ENCODE assay signal across 11 cellular contexts in genomic region chr18:50644807-50645206, GRCh38.
DNase-seq lines count a peak whose midpoint lies in the region; TF ChIP-seq lines count a peak whose summit lies in the region.
"Had no signal": no experiment of that assay in that cellular context is flagged by ENCODE, and none has a peak within 500 bp of the region (broad histone marks: within the 10 kb centered on the region; RNA-seq: fewer than 3 reads in every experiment).

No MANE protein-coding gene starts in this region.

- no peaks in the 10 kb centered on the region for H3K9me3 Mint-ChIP-seq in activated CD4-positive, alpha-beta memory T cell treated with anti-CD3 and anti-CD28 coated beads, Interleukin-2, amount 10 ng/mL, durations not matched to agents 7 days and 5 days
- H3K9me3 Mint-ChIP-seq: brain; stimulated activated memory B cell treated with anti-CD40 and anti-IgM and Interleukin-4, amounts not matched to agents 10 μg/mL and 1 μg/mL and 100 μg/mL, for 72 hours had no signal

- no peaks in the 10 kb centered on the region for H3K36me3 ChIP-seq in MM.1S (replicated peaks; ENCODE audit: insufficient read depth, low read length)
- no peaks in the 10 kb centered on the region for H3K36me3 ChIP-seq in brain microvascular endothelial cell (replicated peaks)
- H3K36me3 ChIP-seq in liver (ENCODE audit: control insufficient read depth in 4 of 4, insufficient read depth in 3 of 4, low read depth in 1 of 4, low read length in 3 of 4) = no peaks in the 10 kb centered on the region

- peak; percentile 54 to 76 for TF ChIP-seq RAD21 in liver (IDR thresholded peaks at IDR 0.05)

- no peak overlapping the region for H3K4me3 ChIP-seq in GM12864 (ENCODE audit: low read depth, low read length)
- no peak overlapping the region for H3K4me3 ChIP-seq in MM.1S (ENCODE audit: low read length)
- H3K4me3 ChIP-seq in brain microvascular endothelial cell (ENCODE audit: low read depth, low read length) = no peak overlapping the region
- H3K4me3 ChIP-seq in liver (ENCODE audit: low read depth in 1 of 3, low read length in 3 of 3) = no peak overlapping the region

- no peak overlapping the region for H3K4me3 Mint-ChIP-seq in activated CD4-positive, alpha-beta memory T cell treated with anti-CD3 and anti-CD28 coated beads, Interleukin-2, amount 10 ng/mL, durations not matched to agents 7 days and 5 days
- H3K4me3 Mint-ChIP-seq: activated CD8-positive, alpha-beta memory T cell treated with anti-CD3 and anti-CD28 coated beads, Interleukin-2, amount 10 ng/mL, durations not matched to agents 7 days and 5 days; brain; stimulated activated memory B cell treated with anti-CD40 and anti-IgM and Interleukin-4, amounts not matched to agents 10 μg/mL and 1 μg/mL and 100 μg/mL, for 72 hours had no signal

- H3F3A ChIP-seq in MM.1S (ENCODE audit: insufficient read depth, low read length) = no peaks in the 10 kb centered on the region

- H2AFZ ChIP-seq in MM.1S (ENCODE audit: low read length) = no peak overlapping the region

- H3K4me1 ChIP-seq in MM.1S (ENCODE audit: low read length) (no peaks in the 10 kb centered on the region), liver (ENCODE audit: control insufficient read depth in 4 of 4, insufficient read depth in 4 of 4, low read length in 3 of 4) (no peaks in the 10 kb centered on the region)

- no peaks in the 10 kb centered on the region for H3K9me2 ChIP-seq in MM.1S (replicated peaks; ENCODE audit: insufficient read depth, low read length)

- H3K9ac ChIP-seq in MM.1S (ENCODE audit: low read length) = no peak overlapping the region
- no peak overlapping the region for H3K9ac ChIP-seq in liver (ENCODE audit: low read depth in 1 of 2, low read length in 2 of 2)

- WGBS in liver = 69% methylated on average over 10 of the region's 10 CpGs

- H3K27ac ChIP-seq in MM.1S (ENCODE audit: low read length) = no peak overlapping the region
- H3K27ac ChIP-seq in brain microvascular endothelial cell = no peak overlapping the region
- H3K27ac ChIP-seq in liver (ENCODE audit: low read depth in 1 of 2, low read length in 2 of 2) = no peak overlapping the region

- peak; percentile 43 for TF ChIP-seq CTCF in GM12864 (IDR thresholded peaks at IDR 0.05; ENCODE audit: low read depth, low read length, missing control alignments)
- TF ChIP-seq CTCF in MM.1S (IDR thresholded peaks at IDR 0.05; ENCODE audit: low read length) = peak; percentile 30
- peak; percentile 37 for TF ChIP-seq CTCF in brain microvascular endothelial cell (IDR thresholded peaks at IDR 0.05; ENCODE audit: low read depth, low read length, missing control alignments)
- peak; percentile 28 for TF ChIP-seq CTCF in liver (IDR thresholded peaks at IDR 0.05; ENCODE audit: low read depth, low read length, missing input control)

- in situ Hi-C loops in brain microvascular endothelial cell (cut with HindIII; ENCODE audit: low pct_ligation_motif_present, low sequenced_read_pairs) = no loop called here

- no peaks in the 10 kb centered on the region for H3K4me1 Mint-ChIP-seq in activated CD4-positive, alpha-beta memory T cell treated with anti-CD3 and anti-CD28 coated beads, Interleukin-2, amount 10 ng/mL, durations not matched to agents 7 days and 5 days
- H3K4me1 Mint-ChIP-seq: activated CD8-positive, alpha-beta memory T cell treated with anti-CD3 and anti-CD28 coated beads, Interleukin-2, amount 10 ng/mL, durations not matched to agents 7 days and 5 days; stimulated activated memory B cell treated with anti-CD40 and anti-IgM and Interleukin-4, amounts not matched to agents 10 μg/mL and 1 μg/mL and 100 μg/mL, for 72 hours had no signal

- H3K27me3 ChIP-seq in MM.1S (replicated peaks; ENCODE audit: insufficient read depth, low read length) = no peaks in the 10 kb centered on the region
- H3K27me3 ChIP-seq in brain microvascular endothelial cell (replicated peaks) = no peaks in the 10 kb centered on the region
- H3K27me3 ChIP-seq in liver (ENCODE audit: control insufficient read depth in 4 of 4, insufficient read depth in 4 of 4, low read length in 3 of 4) = no peaks in the 10 kb centered on the region

- no peak for DNase-seq in GM12864 (ENCODE audit: low read depth)
- no peak for DNase-seq in MM.1S
- no peak for DNase-seq in brain microvascular endothelial cell
- DNase-seq in NK-92 (lab: John Stamatoyannopoulos, UW; ENCODE audit: unreplicated experiment) = no peak
- no peak for DNase-seq in NK-92 treated with Interleukin-12 subunit alpha and Interleukin-12 subunit beta, amount 100 ng/mL, for 24 hours (lab: John Stamatoyannopoulos, UW)
- no peak for DNase-seq in activated CD4-positive, alpha-beta memory T cell treated with anti-CD3 and anti-CD28 coated beads, Interleukin-2, amount 10 ng/mL, durations not matched to agents 7 days and 5 days
- DNase-seq in GDM1 (lab: John Stamatoyannopoulos, UW) = no peak
- DNase-seq: activated CD8-positive, alpha-beta memory T cell treated with anti-CD3 and anti-CD28 coated beads, Interleukin-2, amount 10 ng/mL, durations not matched to agents 7 days and 5 days had no signal

- H3K4me2 ChIP-seq in MM.1S (ENCODE audit: low read depth, low read length) = no peak overlapping the region

- no peaks in the 10 kb centered on the region for H4K20me1 ChIP-seq in MM.1S (ENCODE audit: insufficient read depth, low read length)

- no peaks in the 10 kb centered on the region for H3K9me3 ChIP-seq in MM.1S (replicated peaks; ENCODE audit: insufficient read depth, low read length)
- H3K9me3 ChIP-seq in liver (ENCODE audit: control insufficient read depth in 4 of 4, low read length in 3 of 4) = no peaks in the 10 kb centered on the region

- H3K36me3 Mint-ChIP-seq in activated CD4-positive, alpha-beta memory T cell treated with anti-CD3 and anti-CD28 coated beads, Interleukin-2, amount 10 ng/mL, durations not matched to agents 7 days and 5 days (ENCODE audit: low read depth) = no peaks in the 10 kb centered on the region
- H3K36me3 Mint-ChIP-seq: activated CD8-positive, alpha-beta memory T cell treated with anti-CD3 and anti-CD28 coated beads, Interleukin-2, amount 10 ng/mL, durations not matched to agents 7 days and 5 days; brain; stimulated activated memory B cell treated with anti-CD40 and anti-IgM and Interleukin-4, amounts not matched to agents 10 μg/mL and 1 μg/mL and 100 μg/mL, for 72 hours had no signal

- H3K27me3 Mint-ChIP-seq in activated CD4-positive, alpha-beta memory T cell treated with anti-CD3 and anti-CD28 coated beads, Interleukin-2, amount 10 ng/mL, durations not matched to agents 7 days and 5 days = no peaks in the 10 kb centered on the region
- H3K27me3 Mint-ChIP-seq: activated CD8-positive, alpha-beta memory T cell treated with anti-CD3 and anti-CD28 coated beads, Interleukin-2, amount 10 ng/mL, durations not matched to agents 7 days and 5 days; brain; stimulated activated memory B cell treated with anti-CD40 and anti-IgM and Interleukin-4, amounts not matched to agents 10 μg/mL and 1 μg/mL and 100 μg/mL, for 72 hours had no signal

- CTCF ChIA-PET in activated CD4-positive, alpha-beta memory T cell treated with anti-CD3 and anti-CD28 coated beads, Interleukin-2, amount 10 ng/mL, durations not matched to agents 7 days and 5 days (lab: Charles Lee) = no interaction called here

- no peak overlapping the region for H3K27ac Mint-ChIP-seq in activated CD4-positive, alpha-beta memory T cell treated with anti-CD3 and anti-CD28 coated beads, Interleukin-2, amount 10 ng/mL, durations not matched to agents 7 days and 5 days
- H3K27ac Mint-ChIP-seq: activated CD8-positive, alpha-beta memory T cell treated with anti-CD3 and anti-CD28 coated beads, Interleukin-2, amount 10 ng/mL, durations not matched to agents 7 days and 5 days; brain; stimulated activated memory B cell treated with anti-CD40 and anti-IgM and Interleukin-4, amounts not matched to agents 10 μg/mL and 1 μg/mL and 100 μg/mL, for 72 hours had no signal

- POLR2A ChIA-PET in activated CD4-positive, alpha-beta memory T cell treated with anti-CD3 and anti-CD28 coated beads, Interleukin-2, amount 10 ng/mL, durations not matched to agents 7 days and 5 days (lab: Charles Lee) = no interaction called here

- no peaks in the 10 kb centered on the region for H3K79me2 ChIP-seq in MM.1S (ENCODE audit: low read length)

TF ChIP-seq in liver, 16 proteins besides CTCF, POLR2A, EP300 and RAD21 (continues in another document):
- TF ChIP-seq NR2F2 (IDR thresholded peaks at IDR 0.05) = no peak
- TF ChIP-seq HNF4G (IDR thresholded peaks at IDR 0.05) = no peak
- no peak for TF ChIP-seq RXRA (IDR thresholded peaks at IDR 0.05)
- TF ChIP-seq, protein P1, sequence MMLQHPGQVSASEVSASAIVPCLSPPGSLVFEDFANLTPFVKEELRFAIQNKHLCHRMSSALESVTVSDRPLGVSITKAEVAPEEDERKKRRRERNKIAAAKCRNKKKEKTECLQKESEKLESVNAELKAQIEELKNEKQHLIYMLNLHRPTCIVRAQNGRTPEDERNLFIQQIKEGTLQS (IDR thresholded peaks at IDR 0.05) = no peak
- no peak for TF ChIP-seq YY1 (IDR thresholded peaks at IDR 0.05)
- TF ChIP-seq GABPA (IDR thresholded peaks at IDR 0.05 in 1 of 2, conservative IDR thresholded peaks at IDR 0.05 in 1 of 2) = no peak
- no peak for TF ChIP-seq FOXA1 (IDR thresholded peaks at IDR 0.05)
- TF ChIP-seq REST (IDR thresholded peaks at IDR 0.05) = no peak
